In the genomic region with DNA sequence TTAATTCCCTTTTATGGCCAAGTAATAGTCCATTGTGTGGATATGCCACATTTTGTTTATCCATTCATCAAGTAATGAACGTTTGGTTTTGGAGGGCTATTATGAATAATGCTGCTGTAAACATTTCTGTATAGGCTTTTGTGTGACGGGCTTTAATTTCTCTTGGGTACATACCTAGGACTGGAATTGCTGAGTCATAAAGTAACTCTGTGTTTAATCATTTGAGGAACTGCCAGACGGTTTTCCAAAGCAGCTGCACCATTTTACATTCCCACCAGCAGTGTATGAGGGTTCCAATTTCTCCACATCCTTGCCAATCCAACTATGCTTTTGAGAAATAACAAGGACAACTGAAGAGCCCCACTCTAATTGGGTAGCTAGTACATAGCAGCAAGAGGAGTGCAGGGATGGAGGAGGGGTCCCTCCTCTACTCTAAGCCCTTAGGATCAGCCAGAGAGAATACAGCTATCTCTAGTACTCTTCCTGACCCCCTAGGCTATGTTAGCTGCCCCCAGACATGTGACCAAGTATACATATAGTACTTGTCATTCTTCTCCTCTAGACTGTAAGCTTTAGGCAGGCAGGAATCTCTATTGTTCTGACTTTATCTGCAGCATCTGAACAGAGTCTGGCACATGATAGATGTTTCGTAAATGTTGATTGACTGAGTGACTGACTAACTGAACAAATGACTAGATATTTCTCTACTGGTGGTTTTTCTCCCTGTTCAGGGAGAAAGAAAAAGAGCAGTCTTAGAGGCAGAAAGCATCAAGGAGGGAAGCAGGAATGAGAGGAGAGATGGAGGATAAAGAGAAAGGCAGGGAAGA, we compare ENCODE assay signal across 9 cellular contexts. TPM values are rescaled to one million over a fixed set of nuclear protein-coding genes. Genes with fewer than 3 reads are reported as not detected.
DNase-seq lines count a peak whose midpoint lies in the region; ATAC-seq and TF ChIP-seq lines count a peak whose summit lies in the region.
"Had no signal": no experiment of that assay in that cellular context is flagged by ENCODE, and none has a peak within 500 bp of the region (broad histone marks: within the 10 kb centered on the region; RNA-seq: fewer than 3 reads in every experiment).

No MANE protein-coding gene starts in this region.

- H3K9me3 Mint-ChIP-seq in activated naive CD4-positive, alpha-beta T cell treated with anti-CD3 and anti-CD28 coated beads, Interleukin-2, amount 50 U/mL, for 72 hours: no peaks in the 10 kb centered on the region
- H3K9me3 Mint-ChIP-seq: effector memory CD8-positive, alpha-beta T cell had no signal

- H3K27me3 ChIP-seq in BE2C: no peaks in the 10 kb centered on the region

- H3K4me1 ChIP-seq in BE2C: peaks cover 10% of the 10 kb centered on the region; the same call in 1 of the 2 replicates

- DNase-seq in AG04449 (ENCODE audit: low read depth, low spot score) (peak; percentile 50), HFF-Myc (ENCODE audit: extremely low read depth, low read depth) (peak; percentile 75), foreskin melanocyte (peak; percentile 84), BE2C (no peak), midbrain (lab: John Stamatoyannopoulos, UW) (no peak)
- no peak for DNase-seq in activated naive CD4-positive, alpha-beta T cell treated with anti-CD3 and anti-CD28 coated beads, Interleukin-2, amount 50 U/mL, for 72 hours (ENCODE audit: low spot score in 2 of 2)
- DNase-seq: effector memory CD8-positive, alpha-beta T cell had no signal

- no peak for TF ChIP-seq CTCF in AG04449 (IDR thresholded peaks at IDR 0.05; ENCODE audit: insufficient read depth, low read length, missing control alignments)
- no peak for TF ChIP-seq CTCF in HFF-Myc (IDR thresholded peaks at IDR 0.05; ENCODE audit: low read depth, low read length, missing control alignments)
- TF ChIP-seq CTCF in BE2C (IDR thresholded peaks at IDR 0.05; ENCODE audit: low read depth, low read length): no peak

- H3K27ac Mint-ChIP-seq in activated naive CD4-positive, alpha-beta T cell treated with anti-CD3 and anti-CD28 coated beads, Interleukin-2, amount 50 U/mL, for 72 hours: no peak overlapping the region

- CTCF ChIA-PET in AG04449 (lab: Yijun Ruan, JAX): interaction anchor here (0.9 to 3.5 kb wide), 8 partner anchors 9 to 723 kb away, joined by 3 to 14 read pairs (median 4); no protein-coding TSS in a partner anchor

- no peaks in the 10 kb centered on the region for H3K9me3 ChIP-seq in BE2C

- POLR2A ChIA-PET in AG04449 (lab: Yijun Ruan, JAX): interaction anchor here (1.0 to 1.1 kb wide), 2 partner anchors 23 to 132 kb away, joined by 3 to 4 read pairs; partner anchors contain the start of gene SPATA24

- peaks cover 22% of the 10 kb centered on the region in 2 donors for H3K36me3 Mint-ChIP-seq in activated naive CD4-positive, alpha-beta T cell treated with anti-CD3 and anti-CD28 coated beads, Interleukin-2, amount 50 U/mL, for 72 hours

- no peak overlapping the region for H3K4me3 ChIP-seq in AG04449 (ENCODE audit: low read depth, low read length)
- H3K4me3 ChIP-seq in HFF-Myc (replicated peaks; ENCODE audit: low read depth, low read length): no peak overlapping the region
- H3K4me3 ChIP-seq in BE2C (ENCODE audit: low read depth, low read length): no peak overlapping the region

- ATAC-seq in SK-N-SH treated with all-trans-retinoic acid at 6 μM for 48 hours (peak; percentile 9), HG03196 (IDR thresholded peaks at IDR 0.05; ENCODE audit: unreplicated experiment) (no peak)
- ATAC-seq in activated naive CD4-positive, alpha-beta T cell treated with anti-CD3 and anti-CD28 coated beads, Interleukin-2, amount 50 U/mL, for 72 hours: no peak
- ATAC-seq: effector memory CD8-positive, alpha-beta T cell had no signal

- peaks cover 13% of the 10 kb centered on the region for H3K36me3 ChIP-seq in BE2C

TF ChIP-seq in SK-N-SH treated with all-trans-retinoic acid at 6 μM for 48 hours, 23 proteins besides CTCF, POLR2A, EP300 and RAD21:
- TF ChIP-seq ESRRG (CRISPR knock-in tag; IDR thresholded peaks at IDR 0.05) (no peak), TOX (CRISPR knock-in tag; IDR thresholded peaks at IDR 0.05; ENCODE audit: borderline replicate concordance) (no peak), ZFP30 (CRISPR knock-in tag; IDR thresholded peaks at IDR 0.05) (no peak), ZFP3 (CRISPR knock-in tag; IDR thresholded peaks at IDR 0.05) (no peak), SNAI2 (CRISPR knock-in tag; IDR thresholded peaks at IDR 0.05) (no peak), CSRNP3 (CRISPR knock-in tag; IDR thresholded peaks at IDR 0.05) (no peak), PPARA (CRISPR knock-in tag; IDR thresholded peaks at IDR 0.05; ENCODE audit: borderline replicate concordance) (no peak), BACH2 (CRISPR knock-in tag; IDR thresholded peaks at IDR 0.05; ENCODE audit: borderline replicate concordance) (no peak), ISL1 (CRISPR knock-in tag; IDR thresholded peaks at IDR 0.05) (no peak), ZNF8 (CRISPR knock-in tag; IDR thresholded peaks at IDR 0.05) (no peak)
- TF ChIP-seq, protein P1, sequence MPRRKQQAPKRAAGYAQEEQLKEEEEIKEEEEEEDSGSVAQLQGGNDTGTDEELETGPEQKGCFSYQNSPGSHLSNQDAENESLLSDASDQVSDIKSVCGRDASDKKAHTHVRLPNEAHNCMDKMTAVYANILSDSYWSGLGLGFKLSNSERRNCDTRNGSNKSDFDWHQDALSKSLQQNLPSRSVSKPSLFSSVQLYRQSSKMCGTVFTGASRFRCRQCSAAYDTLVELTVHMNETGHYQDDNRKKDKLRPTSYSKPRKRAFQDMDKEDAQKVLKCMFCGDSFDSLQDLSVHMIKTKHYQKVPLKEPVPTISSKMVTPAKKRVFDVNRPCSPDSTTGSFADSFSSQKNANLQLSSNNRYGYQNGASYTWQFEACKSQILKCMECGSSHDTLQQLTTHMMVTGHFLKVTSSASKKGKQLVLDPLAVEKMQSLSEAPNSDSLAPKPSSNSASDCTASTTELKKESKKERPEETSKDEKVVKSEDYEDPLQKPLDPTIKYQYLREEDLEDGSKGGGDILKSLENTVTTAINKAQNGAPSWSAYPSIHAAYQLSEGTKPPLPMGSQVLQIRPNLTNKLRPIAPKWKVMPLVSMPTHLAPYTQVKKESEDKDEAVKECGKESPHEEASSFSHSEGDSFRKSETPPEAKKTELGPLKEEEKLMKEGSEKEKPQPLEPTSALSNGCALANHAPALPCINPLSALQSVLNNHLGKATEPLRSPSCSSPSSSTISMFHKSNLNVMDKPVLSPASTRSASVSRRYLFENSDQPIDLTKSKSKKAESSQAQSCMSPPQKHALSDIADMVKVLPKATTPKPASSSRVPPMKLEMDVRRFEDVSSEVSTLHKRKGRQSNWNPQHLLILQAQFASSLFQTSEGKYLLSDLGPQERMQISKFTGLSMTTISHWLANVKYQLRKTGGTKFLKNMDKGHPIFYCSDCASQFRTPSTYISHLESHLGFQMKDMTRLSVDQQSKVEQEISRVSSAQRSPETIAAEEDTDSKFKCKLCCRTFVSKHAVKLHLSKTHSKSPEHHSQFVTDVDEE (CRISPR knock-in tag; IDR thresholded peaks at IDR 0.05): no peak

RNA-seq across cellular contexts. Expression of gene MATR3, which starts 22.1 kb away (rescaled TPM):
- polyA plus RNA-seq in BE2C (2012; ENCODE audit: insufficient read depth, insufficient read length, low read depth): 178 TPM
- 100 to 1,000 TPM; 160 to 182 TPM for total RNA-seq in activated naive CD4-positive, alpha-beta T cell treated with anti-CD3 and anti-CD28 coated beads, Interleukin-2, amount 50 U/mL, for 72 hours

Comparison
In these comparisons a context has a peak if more than half of its experiments do, and no peak if none do; other contexts are left out.
1. DNase-seq: peak in AG04449 (single experiment), HFF-Myc (single experiment) and foreskin melanocyte (single experiment); none in BE2C (single experiment), midbrain (single experiment) and activated naive CD4-positive, alpha-beta T cell treated with anti-CD3 and anti-CD28 coated beads, Interleukin-2, amount 50 U/mL, for 72 hours (0 of 2).